In the genomic region with DNA sequence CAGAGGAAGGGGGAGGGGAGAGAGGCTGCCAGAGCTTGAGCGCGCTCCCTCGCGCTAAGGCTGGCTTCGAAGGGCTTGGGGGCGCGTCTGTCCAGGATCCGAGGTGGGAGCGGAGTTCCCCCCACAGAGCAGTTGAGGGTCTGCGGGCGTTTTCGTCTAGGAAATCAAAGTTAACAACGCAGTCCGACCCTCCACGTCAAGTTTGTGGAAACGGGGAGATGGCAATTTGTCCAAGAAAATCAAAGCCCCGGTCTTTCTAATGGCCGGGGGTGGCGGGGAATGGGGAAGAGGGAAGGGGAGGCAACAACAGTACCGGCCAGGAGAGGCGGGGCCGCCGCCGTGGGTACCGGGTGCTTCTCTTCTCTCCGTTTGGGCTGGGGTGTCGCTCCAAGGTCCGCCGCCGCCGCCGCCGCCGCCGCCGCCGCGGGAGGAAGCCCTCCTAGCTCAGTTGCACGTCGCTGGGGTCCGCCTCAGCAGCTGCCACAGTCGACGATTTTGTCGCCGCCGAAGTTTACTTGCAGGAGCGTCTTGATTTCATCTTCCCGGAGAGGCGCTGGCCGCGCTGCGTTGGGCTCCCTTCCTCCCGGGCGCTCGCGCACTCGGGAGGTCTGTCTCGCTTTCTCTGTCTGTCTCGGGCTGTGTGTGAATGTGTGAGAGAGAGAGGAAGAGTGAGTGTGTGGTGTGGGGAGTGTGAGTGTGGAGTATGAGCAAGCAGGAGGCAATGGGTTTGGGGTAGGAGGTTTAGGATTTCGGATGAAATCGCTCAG, we compare ENCODE assay signal across 8 cellular contexts. TPM values are rescaled to one million over a fixed set of nuclear protein-coding genes. Genes with fewer than 3 reads are reported as not detected.
A peak's percentile ranks its signal among the peaks of the same experiment; 100 is the strongest.
DNase-seq lines count a peak whose midpoint lies in the region; ATAC-seq and TF ChIP-seq lines count a peak whose summit lies in the region.

No MANE protein-coding gene starts in this region.

- no peak overlapping the region for H3K27ac ChIP-seq in endodermal cell (ENCODE audit: low read depth, low read length)
- H3K27ac ChIP-seq in neural progenitor cell: no peak overlapping the region

- peak overlapping the region; percentile 89 for H2AFZ ChIP-seq in neural progenitor cell (replicated peaks)

- H3K27me3 ChIP-seq in MG63: peaks cover 6% of the 10 kb centered on the region
- peaks cover 84% of the 10 kb centered on the region for H3K27me3 ChIP-seq in endodermal cell (ENCODE audit: control insufficient read depth, insufficient read depth, low read length, poor library complexity, severe bottlenecking)
- H3K27me3 ChIP-seq in neural progenitor cell: peaks cover 81% of the 10 kb centered on the region

- peak overlapping the region; percentile 47 for H3K4me3 ChIP-seq in MG63
- H3K4me3 ChIP-seq in endodermal cell (ENCODE audit: low read length): peak overlapping the region; percentile 65
- peak overlapping the region; percentile 56 for H3K4me3 ChIP-seq in neural progenitor cell

- peaks cover 97% of the 10 kb centered on the region for H3K27me3 Mint-ChIP-seq in endodermal cell (ENCODE audit: insufficient read depth)
- peaks cover 44% of the 10 kb centered on the region for H3K27me3 Mint-ChIP-seq in neural progenitor cell (ENCODE audit: insufficient read depth, low read depth)

- peaks cover 21% of the 10 kb centered on the region for H3K9me3 Mint-ChIP-seq in endodermal cell
- H3K9me3 Mint-ChIP-seq in neural progenitor cell: peaks cover 21% of the 10 kb centered on the region

- H3K4me1 ChIP-seq in endodermal cell (ENCODE audit: control insufficient read depth, insufficient read depth, low read length) (no peaks in the 10 kb centered on the region), neural progenitor cell (no peaks in the 10 kb centered on the region)

- H3K4me1 Mint-ChIP-seq in endodermal cell (peaks cover 31% of the 10 kb centered on the region), neural progenitor cell (peaks cover 52% of the 10 kb centered on the region)

- no peak for TF ChIP-seq CTCF in endodermal cell (conservative IDR thresholded peaks at IDR 0.05)
- TF ChIP-seq CTCF in neural progenitor cell (IDR thresholded peaks at IDR 0.05): no peak

- H3K36me3 ChIP-seq in MG63 (no peaks in the 10 kb centered on the region), endodermal cell (ENCODE audit: control insufficient read depth, insufficient read depth, low read length) (no peaks in the 10 kb centered on the region), neural progenitor cell (no peaks in the 10 kb centered on the region)

- H3K4me3 Mint-ChIP-seq in endodermal cell (peak overlapping the region; percentile 57), neural progenitor cell (peak overlapping the region; percentile 95)

- H3F3A ChIP-seq in neural progenitor cell (ENCODE audit: low read depth): peaks cover 8% of the 10 kb centered on the region

- no peak overlapping the region for H3K9ac ChIP-seq in endodermal cell (ENCODE audit: extremely low read depth, low read length, poor library complexity, severe bottlenecking)
- no peak overlapping the region for H3K9ac ChIP-seq in neural progenitor cell

- H3K27ac Mint-ChIP-seq in endodermal cell (no peak overlapping the region), neural progenitor cell (peak overlapping the region; percentile 60)

- DNase-seq in COLO668 (lab: John Stamatoyannopoulos, UW; ENCODE audit: unreplicated experiment): peak; percentile 10
- peak; percentile 6 for DNase-seq in MG63
- DNase-seq in endodermal cell: peak; percentile 65
- DNase-seq in neural progenitor cell (ENCODE audit: low spot score): peak; percentile 52
- DNase-seq in stimulated activated naive CD4-positive, alpha-beta T cell (lab: John Stamatoyannopoulos, UW): no peak
- no peak for DNase-seq in activated effector memory CD4-positive, alpha-beta T cell treated with Interleukin-2 at 50 U/mL for 16 hours
- no peak for DNase-seq in NCI-H526 (lab: John Stamatoyannopoulos, UW)

- no peaks in the 10 kb centered on the region for H4K20me1 ChIP-seq in neural progenitor cell (ENCODE audit: low read depth)

- no peak for ATAC-seq in GM18907 (IDR thresholded peaks at IDR 0.05; ENCODE audit: unreplicated experiment)

- H3K9me3 ChIP-seq in MG63 (no peaks in the 10 kb centered on the region), endodermal cell (ENCODE audit: control insufficient read depth, low read length) (no peaks in the 10 kb centered on the region), neural progenitor cell (ENCODE audit: low read depth) (no peaks in the 10 kb centered on the region)

- 0% methylated on average over 59 of the region's 61 CpGs; no CpG with 5 or more reads in 1 of the 2 experiments for WGBS in endodermal cell (ENCODE audit: insufficient coverage in 1 of 2, insufficient read length in 1 of 2), 2 experiments

- peak overlapping the region; percentile 81 for H3K4me2 ChIP-seq in neural progenitor cell

- no peaks in the 10 kb centered on the region for H3K79me2 ChIP-seq in neural progenitor cell (ENCODE audit: low read depth)

- H3K36me3 Mint-ChIP-seq in endodermal cell (ENCODE audit: low read depth) (peaks cover 5% of the 10 kb centered on the region), neural progenitor cell (peaks cover 25% of the 10 kb centered on the region)

RNA-seq across cellular contexts. Expression of a gene that starts 0.6 kb away (rescaled TPM):
- not detected in 2 replicates for total RNA-seq in MG63 (2014; rRNA removed; shearing (Covaris generic); ENCODE audit: low replicate concordance)
- 1 to 10 TPM in 1 of 2 donors, under 1 TPM in 1; 0.20 to 1.5 TPM for total RNA-seq in endodermal cell
- 5.1 TPM for polyA plus RNA-seq in endodermal cell (2013, experiment 1 of 2)
- 5.9 TPM for polyA plus RNA-seq in endodermal cell (2013, experiment 2 of 2)
- total RNA-seq in neural progenitor cell (ENCODE audit: low replicate concordance): 3.4 TPM in 2 replicates

Comparison
In these comparisons a context has a peak if more than half of its experiments do, and no peak if none do; other contexts are left out.
1. DNase-seq: peak in COLO668 (single experiment), MG63 (single experiment), endodermal cell (single experiment) and neural progenitor cell (single experiment); none in stimulated activated naive CD4-positive, alpha-beta T cell (0 of 6), activated effector memory CD4-positive, alpha-beta T cell treated with Interleukin-2 at 50 U/mL for 16 hours (single experiment) and NCI-H526 (0 of 2).
2. Peak in every context shown above with its lines, with median percentiles within 50 percentile points of each other: H3K4me3 ChIP-seq.